ENCODE assay signal across 13 cellular contexts in the genomic region with DNA sequence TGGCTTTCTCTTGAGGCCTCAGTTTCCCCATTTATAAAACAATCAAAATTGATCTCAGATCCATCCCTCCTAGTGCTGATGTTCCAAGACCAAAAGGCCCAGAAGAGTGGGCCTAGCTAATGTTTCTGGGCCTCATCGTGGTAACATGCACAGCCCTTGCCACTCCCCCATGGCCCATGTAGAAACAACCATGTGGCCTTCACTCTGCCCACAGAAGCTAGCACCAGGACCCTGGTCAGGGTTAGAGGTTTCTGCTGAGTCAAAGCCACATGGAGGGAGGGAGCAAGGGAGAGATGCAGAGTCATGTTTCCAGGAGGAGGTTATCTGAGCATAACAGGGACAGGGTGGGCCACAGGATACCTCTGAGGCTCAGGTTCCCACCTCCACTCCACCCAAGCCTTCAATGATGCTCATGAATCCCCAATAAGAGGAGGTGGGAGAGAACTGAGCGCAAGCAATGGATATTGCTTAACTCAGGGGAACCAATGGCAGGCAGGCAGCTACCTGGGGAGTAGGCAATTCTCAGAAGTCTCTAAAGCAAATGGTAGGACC. TPM values are rescaled to one million over a fixed set of nuclear protein-coding genes. Genes with fewer than 3 reads are reported as not detected.
DNase-seq lines count a peak whose midpoint lies in the region; ATAC-seq and TF ChIP-seq lines count a peak whose summit lies in the region.
"Had no signal": no experiment of that assay in that cellular context is flagged by ENCODE, and none has a peak within 500 bp of the region (broad histone marks: within the 10 kb centered on the region; RNA-seq: fewer than 3 reads in every experiment).

No MANE protein-coding gene starts in this region.

- peaks cover 4% of the 10 kb centered on the region for H3K36me3 ChIP-seq in effector memory CD4-positive, alpha-beta T cell (ENCODE audit: control insufficient read depth, insufficient read depth, low read length)
- peaks cover 0 to 10% (median 0%) of the 10 kb centered on the region in 4 donors for H3K36me3 ChIP-seq in upper lobe of left lung

- no peak overlapping the region for H3K4me3 Mint-ChIP-seq in activated naive CD4-positive, alpha-beta T cell treated with anti-CD3 and anti-CD28 coated beads for 36 hours
- H3K4me3 Mint-ChIP-seq in T-helper 1 cell treated with Interleukin-12 subunit alpha and Interleukin-12 subunit beta and Interleukin-4 antibody, amounts not matched to agents 30 μg/mL and 1 μg/mL, for 36 hours = peak overlapping the region; percentile 31
- no peak overlapping the region for H3K4me3 Mint-ChIP-seq in mesothelial cell of epicardium
- H3K4me3 Mint-ChIP-seq: dendritic cell treated with granulocyte-macrophage colony-stimulating factor and Interleukin-4, amounts not matched to agents 40 ng/mL and 50 ng/mL, for 4 days had no signal

- peak overlapping the region; percentile 25 for H3K4me3 ChIP-seq in effector memory CD4-positive, alpha-beta T cell (ENCODE audit: insufficient read depth, low read depth, low read length, poor library complexity, severe bottlenecking)
- no peak overlapping the region for H3K4me3 ChIP-seq in upper lobe of left lung

- no peaks in the 10 kb centered on the region for H3K27me3 Mint-ChIP-seq in activated naive CD4-positive, alpha-beta T cell treated with anti-CD3 and anti-CD28 coated beads for 36 hours (ENCODE audit: low read depth)
- no peaks in the 10 kb centered on the region for H3K27me3 Mint-ChIP-seq in T-helper 1 cell treated with Interleukin-12 subunit alpha and Interleukin-12 subunit beta and Interleukin-4 antibody, amounts not matched to agents 30 μg/mL and 1 μg/mL, for 36 hours (ENCODE audit: low read depth)
- H3K27me3 Mint-ChIP-seq in mesothelial cell of epicardium (ENCODE audit: low read depth) = no peaks in the 10 kb centered on the region
- H3K27me3 Mint-ChIP-seq: dendritic cell treated with granulocyte-macrophage colony-stimulating factor and Interleukin-4, amounts not matched to agents 40 ng/mL and 50 ng/mL, for 4 days had no signal

- H3K27me3 ChIP-seq in effector memory CD4-positive, alpha-beta T cell (replicated peaks; ENCODE audit: control insufficient read depth, insufficient read depth, low read length, poor library complexity, severe bottlenecking) = no peaks in the 10 kb centered on the region
- no peaks in the 10 kb centered on the region for H3K27me3 ChIP-seq in upper lobe of left lung

- H3K27ac Mint-ChIP-seq in activated naive CD4-positive, alpha-beta T cell treated with anti-CD3 and anti-CD28 coated beads for 36 hours = peak overlapping the region; percentile 100
- peak overlapping the region; percentile 96 for H3K27ac Mint-ChIP-seq in T-helper 1 cell treated with Interleukin-12 subunit alpha and Interleukin-12 subunit beta and Interleukin-4 antibody, amounts not matched to agents 30 μg/mL and 1 μg/mL, for 36 hours
- no peak overlapping the region for H3K27ac Mint-ChIP-seq in mesothelial cell of epicardium
- H3K27ac Mint-ChIP-seq: dendritic cell treated with granulocyte-macrophage colony-stimulating factor and Interleukin-4, amounts not matched to agents 40 ng/mL and 50 ng/mL, for 4 days had no signal

- peak overlapping the region; percentile 96 for H3K27ac ChIP-seq in effector memory CD4-positive, alpha-beta T cell (ENCODE audit: insufficient read depth, low read length, poor library complexity, severe bottlenecking)
- peak overlapping the region in 3 of 4 donors; percentile 11 to 83 (median 78) for H3K27ac ChIP-seq in upper lobe of left lung
- H3K27ac ChIP-seq: parathyroid adenoma had no signal

- DNase-seq in activated naive CD4-positive, alpha-beta T cell treated with anti-CD3 and anti-CD28 coated beads for 36 hours = peak; percentile 10
- DNase-seq in activated naive CD4-positive, alpha-beta T cell treated with anti-CD3 and anti-CD28 coated beads, Interleukin-2, amount 50 U/mL, for 16 hours = no peak
- no peak for DNase-seq in effector memory CD4-positive, alpha-beta T cell
- DNase-seq in upper lobe of left lung (no peak), mesothelial cell of epicardium (ENCODE audit: low spot score in 2 of 2, unreplicated experiment in 2 of 2) (no peak), GM13977 (ENCODE audit: low spot score) (no peak)
- DNase-seq: DND-41, GOT3, mesenchymal stem cell had no signal

- TF ChIP-seq POLR2A in upper lobe of left lung (IDR thresholded peaks at IDR 0.05) = no peak

- CTCF ChIA-PET in activated naive CD4-positive, alpha-beta T cell treated with anti-CD3 and anti-CD28 coated beads for 36 hours (lab: Charles Lee) = interaction anchor here (0.8 to 8.6 kb wide), 4 partner anchors 10 to 73 kb away, joined by 3 to 42 read pairs (median 5); no protein-coding TSS in a partner anchor

- in situ Hi-C loops in GM13977 (cut with MboI; ENCODE audit: low pct_unique_long_range_greater_than_20kb, low sequenced_read_pairs, unreplicated experiment) = no loop called here

- TF ChIP-seq EP300 in upper lobe of left lung (IDR thresholded peaks at IDR 0.05) = no peak

- H3K9me3 ChIP-seq in effector memory CD4-positive, alpha-beta T cell (ENCODE audit: control insufficient read depth, low read length) = no peaks in the 10 kb centered on the region
- no peaks in the 10 kb centered on the region for H3K9me3 ChIP-seq in upper lobe of left lung

- ATAC-seq in upper lobe of left lung (ENCODE audit: low FRiP score in 2 of 2) (no peak), GM19035 (IDR thresholded peaks at IDR 0.05; ENCODE audit: unreplicated experiment) (no peak)

- 58 to 100% methylated on average over 1 to 2 of the region's 2 CpGs for WGBS in upper lobe of left lung, 2 donors

- H3K9me3 Mint-ChIP-seq in activated naive CD4-positive, alpha-beta T cell treated with anti-CD3 and anti-CD28 coated beads for 36 hours = no peaks in the 10 kb centered on the region
- H3K9me3 Mint-ChIP-seq in T-helper 1 cell treated with Interleukin-12 subunit alpha and Interleukin-12 subunit beta and Interleukin-4 antibody, amounts not matched to agents 30 μg/mL and 1 μg/mL, for 36 hours = no peaks in the 10 kb centered on the region
- H3K9me3 Mint-ChIP-seq in mesothelial cell of epicardium = peaks cover 21% of the 10 kb centered on the region
- H3K9me3 Mint-ChIP-seq: dendritic cell treated with granulocyte-macrophage colony-stimulating factor and Interleukin-4, amounts not matched to agents 40 ng/mL and 50 ng/mL, for 4 days had no signal

- peaks cover 81% of the 10 kb centered on the region for H3K4me1 Mint-ChIP-seq in activated naive CD4-positive, alpha-beta T cell treated with anti-CD3 and anti-CD28 coated beads for 36 hours (ENCODE audit: low read depth)
- peaks cover 69% of the 10 kb centered on the region for H3K4me1 Mint-ChIP-seq in T-helper 1 cell treated with Interleukin-12 subunit alpha and Interleukin-12 subunit beta and Interleukin-4 antibody, amounts not matched to agents 30 μg/mL and 1 μg/mL, for 36 hours (ENCODE audit: low read depth)
- H3K4me1 Mint-ChIP-seq in mesothelial cell of epicardium = no peaks in the 10 kb centered on the region

- intact Hi-C loops in activated naive CD4-positive, alpha-beta T cell treated with anti-CD3 and anti-CD28 coated beads for 36 hours (cut with micrococcal nuclease) = no loop called here

- H3K36me3 Mint-ChIP-seq in activated naive CD4-positive, alpha-beta T cell treated with anti-CD3 and anti-CD28 coated beads for 36 hours (ENCODE audit: low read depth) = peaks cover 45% of the 10 kb centered on the region
- H3K36me3 Mint-ChIP-seq in T-helper 1 cell treated with Interleukin-12 subunit alpha and Interleukin-12 subunit beta and Interleukin-4 antibody, amounts not matched to agents 30 μg/mL and 1 μg/mL, for 36 hours (ENCODE audit: low read depth) = peaks cover 36% of the 10 kb centered on the region
- peaks cover 3% of the 10 kb centered on the region for H3K36me3 Mint-ChIP-seq in mesothelial cell of epicardium

- H3K4me1 ChIP-seq in effector memory CD4-positive, alpha-beta T cell (ENCODE audit: control insufficient read depth, insufficient read depth, low read length, poor library complexity, severe bottlenecking) = peaks cover 72% of the 10 kb centered on the region
- peaks cover 12 to 47% (median 21%) of the 10 kb centered on the region in 4 donors for H3K4me1 ChIP-seq in upper lobe of left lung

- TF ChIP-seq CTCF in upper lobe of left lung (IDR thresholded peaks at IDR 0.05) (no peak), mesothelial cell of epicardium (IDR thresholded peaks at IDR 0.05; ENCODE audit: unreplicated experiment) (no peak), GM13977 (IDR thresholded peaks at IDR 0.05; ENCODE audit: extremely low read depth, insufficient read depth, missing control alignments) (no peak)

RNA-seq across cellular contexts. Expression of a gene that starts 16.9 kb away (rescaled TPM):
- 10 to 100 TPM; 69.1 to 70.5 TPM for total RNA-seq in activated naive CD4-positive, alpha-beta T cell treated with anti-CD3 and anti-CD28 coated beads for 36 hours
- total RNA-seq in upper lobe of left lung (100 to 1,000 TPM in 1 of 6 donors, 10 to 100 TPM in 5; 40.1 to 101 (median 49.6) TPM), mesothelial cell of epicardium (64.4 to 66.0 TPM (median 64.5 TPM) in 3 replicates)

RNA-seq across cellular contexts. Expression of a gene that starts 21.7 kb away (rescaled TPM):
- 100 to 1,000 TPM; 634 to 648 TPM for total RNA-seq in activated naive CD4-positive, alpha-beta T cell treated with anti-CD3 and anti-CD28 coated beads for 36 hours
- total RNA-seq in upper lobe of left lung (10 to 100 TPM; 16.3 to 36.1 (median 26.2) TPM), mesothelial cell of epicardium (9.3 to 10.3 TPM (median 9.7 TPM) in 3 replicates)

RNA-seq across cellular contexts. Expression of a gene that starts 29.0 kb away (rescaled TPM):
- 10 to 100 TPM; 23.9 to 26.7 TPM for total RNA-seq in activated naive CD4-positive, alpha-beta T cell treated with anti-CD3 and anti-CD28 coated beads for 36 hours
- total RNA-seq in upper lobe of left lung = 10 to 100 TPM in 5 of 6 donors, 1 to 10 TPM in 1; 5.2 to 32.0 (median 23.3) TPM
- total RNA-seq in mesothelial cell of epicardium = 42.2 to 45.9 TPM (median 43.8 TPM) in 3 replicates

RNA-seq across cellular contexts. Expression of a gene that starts 31.2 kb away (rescaled TPM):
- 1 to 10 TPM; 2.1 to 2.7 TPM for total RNA-seq in activated naive CD4-positive, alpha-beta T cell treated with anti-CD3 and anti-CD28 coated beads for 36 hours
- 1 to 10 TPM in 3 of 6 donors, under 1 TPM in 3; 0.61 to 3.1 (median 1.2) TPM for total RNA-seq in upper lobe of left lung
- 5.1 to 6.1 TPM (median 5.6 TPM) in 3 replicates for total RNA-seq in mesothelial cell of epicardium

RNA-seq across cellular contexts. Expression of a gene that starts 42.8 kb away (rescaled TPM):
- total RNA-seq in activated naive CD4-positive, alpha-beta T cell treated with anti-CD3 and anti-CD28 coated beads for 36 hours = 10 to 100 TPM; 86.8 to 94.5 TPM
- 10 to 100 TPM; 49.1 to 76.9 (median 65.2) TPM for total RNA-seq in upper lobe of left lung
- 62.2 to 64.9 TPM (median 64.3 TPM) in 3 replicates for total RNA-seq in mesothelial cell of epicardium

Comparison
In these comparisons a context has a peak if more than half of its experiments do, and no peak if none do; other contexts are left out.
1. RNA of a gene that starts 21.7 kb away (total RNA-seq): 634 to 648 TPM in activated naive CD4-positive, alpha-beta T cell treated with anti-CD3 and anti-CD28 coated beads for 36 hours; 16.3 to 36.1 TPM in upper lobe of left lung and 9.3 to 10.3 TPM in mesothelial cell of epicardium; every median in the first group is over 10 times any median in the second.